14 cellular contexts compared by ENCODE assay signal in genomic region chr17:32298721-32299578, GRCh38. TPM values are rescaled to one million over a fixed set of nuclear protein-coding genes. Genes with fewer than 3 reads are reported as not detected.
DNase-seq lines count a peak whose midpoint lies in the region; ATAC-seq, FAIRE-seq and TF ChIP-seq lines count a peak whose summit lies in the region.
"Had no signal": no experiment of that assay in that cellular context is flagged by ENCODE, and none has a peak within 500 bp of the region (broad histone marks: within the 10 kb centered on the region; RNA-seq: fewer than 3 reads in every experiment).

No MANE protein-coding gene starts in this region.

- H3F3A ChIP-seq in PC-9 (ENCODE audit: insufficient read depth, low read depth), result no peaks in the 10 kb centered on the region

- FAIRE-seq in H54 (lab: Jason Lieb, UNC), result no peak
- FAIRE-seq: endometrium had no signal

- POLR2A ChIA-PET in A673 (lab: Charles Lee; ENCODE audit: low non-redundant PET), result interaction anchor here (0.7 kb wide), 1 partner anchor 145 kb away, joined by 7 read pairs; the partner anchor contains the start of gene PSMD11
- POLR2A ChIA-PET in PC-9 (lab: Charles Lee; ENCODE audit: unreplicated experiment), result no interaction called here

- H3K27ac ChIP-seq in A673 (ENCODE audit: low read depth, low read length, poor library complexity, severe bottlenecking), result no peak overlapping the region
- no peak overlapping the region for H3K27ac ChIP-seq in PC-9
- H3K27ac ChIP-seq: thyroid gland had no signal

- DNase-seq in A673 (ENCODE audit: low spot score) (peak; percentile 78), ELF-1 (ENCODE audit: low read depth, low spot score) (peak; percentile 54), NCI-H82 (lab: John Stamatoyannopoulos, UW) (peak; percentile 99), iPS-NIHi11 (ENCODE audit: low spot score) (peak; percentile 5), PC-9 (no peak), H54 (ENCODE audit: insufficient read length, low spot score) (no peak)
- DNase-seq: activated CD8-positive, alpha-beta memory T cell treated with anti-CD3 and anti-CD28 coated beads, Interleukin-2, amount 50 U/mL, for 48 hours; NCI-H1048; thyroid gland had no signal

- H3K27me3 Mint-ChIP-seq in activated T-helper 17 cell treated with anti-CD3 and anti-CD28 coated beads, Interleukin-2, amount 50 U/mL, for 72 hours, result no peaks in the 10 kb centered on the region

- H3K27ac Mint-ChIP-seq in activated T-helper 17 cell treated with anti-CD3 and anti-CD28 coated beads, Interleukin-2, amount 50 U/mL, for 72 hours, result no peak overlapping the region
- H3K27ac Mint-ChIP-seq: activated naive CD4-positive, alpha-beta T cell treated with anti-CD3 and anti-CD28 coated beads, Interleukin-2, amount 50 U/mL, for 72 hours had no signal

- BruUV-seq in A673 (replicated peaks; lab: Mats Ljungman, UMichigan), result no TSS peak
- BruUV-seq in PC-9 (replicated peaks; lab: Mats Ljungman, UMichigan), result no TSS peak

- TF ChIP-seq POLR2A in H54 (IDR thresholded peaks at IDR 0.05; ENCODE audit: low read depth, low read length), result no peak; the same call in 1 of the 2 replicates

- no peaks in the 10 kb centered on the region for H3K9me2 ChIP-seq in PC-9 (ENCODE audit: insufficient read depth)

- no peak overlapping the region for H3K4me2 ChIP-seq in PC-9

- H3K36me3 Mint-ChIP-seq in activated T-helper 17 cell treated with anti-CD3 and anti-CD28 coated beads, Interleukin-2, amount 50 U/mL, for 72 hours (ENCODE audit: low read depth), result no peaks in the 10 kb centered on the region
- H3K36me3 Mint-ChIP-seq: activated naive CD4-positive, alpha-beta T cell treated with anti-CD3 and anti-CD28 coated beads, Interleukin-2, amount 50 U/mL, for 72 hours had no signal

- H2AFZ ChIP-seq in PC-9, result no peak overlapping the region

- CTCF ChIA-PET in A673 (lab: Charles Lee) (no interaction called here), PC-9 (lab: Charles Lee) (no interaction called here)

- H3K9me3 Mint-ChIP-seq in activated T-helper 17 cell treated with anti-CD3 and anti-CD28 coated beads, Interleukin-2, amount 50 U/mL, for 72 hours, result no peaks in the 10 kb centered on the region
- H3K9me3 Mint-ChIP-seq: activated naive CD4-positive, alpha-beta T cell treated with anti-CD3 and anti-CD28 coated beads, Interleukin-2, amount 50 U/mL, for 72 hours had no signal

- H4K20me1 ChIP-seq in PC-9 (ENCODE audit: insufficient read depth), result no peaks in the 10 kb centered on the region

- H3K4me1 ChIP-seq in A673 (ENCODE audit: insufficient read depth, low read length, poor library complexity, severe bottlenecking) (peaks cover 14% of the 10 kb centered on the region), PC-9 (replicated peaks; ENCODE audit: insufficient read depth) (no peaks in the 10 kb centered on the region)
- H3K4me1 ChIP-seq: thyroid gland had no signal

- H3K4me3 Mint-ChIP-seq in activated T-helper 17 cell treated with anti-CD3 and anti-CD28 coated beads, Interleukin-2, amount 50 U/mL, for 72 hours, result no peak overlapping the region

- TF ChIP-seq CTCF in A673 (conservative IDR thresholded peaks at IDR 0.05; ENCODE audit: low read depth, low read length) (no peak), PC-9 (conservative IDR thresholded peaks at IDR 0.05) (no peak)

- intact Hi-C loops in A673 (cut with micrococcal nuclease; ENCODE audit: unreplicated experiment) (no loop called here), PC-9 (cut with micrococcal nuclease; ENCODE audit: unreplicated experiment) (no loop called here)

- H3K4me3 ChIP-seq in A673 (ENCODE audit: low read depth, low read length, poor library complexity, severe bottlenecking) (no peak overlapping the region), PC-9 (no peak overlapping the region)
- H3K4me3 ChIP-seq: thyroid gland had no signal

- ATAC-seq in HG02763 (IDR thresholded peaks at IDR 0.05; ENCODE audit: unreplicated experiment), result no peak
- ATAC-seq in activated T-helper 17 cell treated with anti-CD3 and anti-CD28 coated beads, Interleukin-2, amount 50 U/mL, for 72 hours (replicated peaks), result no peak
- ATAC-seq: activated naive CD4-positive, alpha-beta T cell treated with anti-CD3 and anti-CD28 coated beads, Interleukin-2, amount 50 U/mL, for 72 hours had no signal

- H3K79me2 ChIP-seq in PC-9 (ENCODE audit: low read depth), result no peaks in the 10 kb centered on the region

- H3K36me3 ChIP-seq in A673 (ENCODE audit: insufficient read depth, low read length, poor library complexity, severe bottlenecking) (no peaks in the 10 kb centered on the region), PC-9 (ENCODE audit: low read depth) (no peaks in the 10 kb centered on the region)
- H3K36me3 ChIP-seq: thyroid gland had no signal

- H3K9me3 ChIP-seq in A673 (ENCODE audit: low read depth, low read length, poor library complexity, severe bottlenecking), result no peaks in the 10 kb centered on the region
- H3K9me3 ChIP-seq in PC-9 (ENCODE audit: insufficient read depth, low read depth), result no peaks in the 10 kb centered on the region
- H3K9me3 ChIP-seq: thyroid gland had no signal

- no peaks in the 10 kb centered on the region for H3K27me3 ChIP-seq in A673 (replicated peaks; ENCODE audit: insufficient read depth, low read depth, low read length, poor library complexity)
- 0 out of 2 replicates have a peak, but pooled peaks cover 6% of the 10 kb centered on the region for H3K27me3 ChIP-seq in PC-9 (ENCODE audit: insufficient read depth, low read depth)
- H3K27me3 ChIP-seq: thyroid gland had no signal

- H3K4me1 Mint-ChIP-seq in activated T-helper 17 cell treated with anti-CD3 and anti-CD28 coated beads, Interleukin-2, amount 50 U/mL, for 72 hours, result no peaks in the 10 kb centered on the region

RNA-seq across cellular contexts. Expression of gene RHBDL3, which starts 33.3 kb away (rescaled TPM):
- total RNA-seq in A673 (2021) (0.80 and 0.90 TPM in 2 replicates), PC-9 (2021) (0.25 TPM in 1 of 2 replicates, not detected in the other)
- under 1 TPM in 1 of 2 donors, not detected in 1; 0.13 TPM for total RNA-seq in activated T-helper 17 cell treated with anti-CD3 and anti-CD28 coated beads, Interleukin-2, amount 50 U/mL, for 72 hours
- total RNA-seq: kidney epithelial cell had no signal

RNA-seq across cellular contexts. Expression of gene C17orf75, which starts 43.0 kb away (rescaled TPM):
- total RNA-seq in A673 (2021) (26.9 and 37.3 TPM in 2 replicates), PC-9 (2021) (27.2 and 33.3 TPM in 2 replicates)
- total RNA-seq in activated T-helper 17 cell treated with anti-CD3 and anti-CD28 coated beads, Interleukin-2, amount 50 U/mL, for 72 hours, result 10 to 100 TPM; 12.1 to 14.8 TPM

RNA-seq across cellular contexts. Expression of gene ZNF207, which starts 51.0 kb away (rescaled TPM):
- 177 and 178 TPM in 2 replicates for total RNA-seq in A673 (2021)
- 186 and 198 TPM in 2 replicates for total RNA-seq in PC-9 (2021)
- 100 to 1,000 TPM; 240 to 254 TPM for total RNA-seq in activated T-helper 17 cell treated with anti-CD3 and anti-CD28 coated beads, Interleukin-2, amount 50 U/mL, for 72 hours

Comparison
In these comparisons a context has a peak if more than half of its experiments do, and no peak if none do; other contexts are left out.
1. DNase-seq: peak in A673 (single experiment), ELF-1 (single experiment), NCI-H82 (single experiment) and iPS-NIHi11 (single experiment); none in PC-9 (0 of 2) and H54 (single experiment).